20 cellular contexts compared by ENCODE assay signal in the genomic region with DNA sequence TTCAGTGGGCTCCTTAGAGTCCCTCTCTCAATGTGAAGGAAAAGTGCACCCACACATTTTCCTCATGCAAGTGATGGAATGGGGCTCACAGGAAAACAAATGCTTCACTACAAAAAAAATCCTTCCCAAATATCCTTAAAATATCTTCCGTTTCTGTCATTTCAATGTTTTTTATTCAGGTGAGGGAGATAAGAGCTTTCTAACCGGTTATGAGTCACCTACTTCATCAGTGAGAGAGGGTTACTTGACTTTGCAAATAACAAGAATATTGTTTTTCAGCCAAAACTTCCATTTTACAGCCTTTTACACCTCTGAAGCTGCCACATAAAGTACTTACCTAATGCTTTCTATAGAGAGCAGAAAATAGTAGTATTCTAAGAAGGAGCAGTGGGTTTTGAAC.
"Had no signal": no experiment of that assay in that cellular context is flagged by ENCODE, and none has a peak within 500 bp of the region (broad histone marks: within the 10 kb centered on the region; RNA-seq: fewer than 3 reads in every experiment).

No MANE protein-coding gene starts in this region.

- H3K27ac ChIP-seq: esophagus squamous epithelium, hepatocyte, neural progenitor cell, ovary, psoas muscle, right lobe of liver, stomach had no signal

- H3K27me3 ChIP-seq: esophagus squamous epithelium, hepatocyte, neural progenitor cell, ovary, right lobe of liver, stomach had no signal

- H2AFZ ChIP-seq: hepatocyte, neural progenitor cell had no signal

- H3K9ac ChIP-seq: neural progenitor cell had no signal

- DNase-seq: activated CD4-positive, alpha-beta T cell treated with anti-CD3 and anti-CD28 coated beads for 36 hours; activated CD4-positive, alpha-beta T cell treated with anti-CD3 and anti-CD28 coated beads, Interleukin-2, amount 50 U/mL, for 48 hours; activated gamma-delta T cell treated with Interleukin-2 at 50 U/mL for 16 hours; activated T-cell treated with anti-CD3 and anti-CD28 coated beads for 4 hours; effector CD8-positive, alpha-beta T cell; esophagus squamous epithelium; islet precursor cell; mucosa of descending colon; naive B cell; ovary; psoas muscle; right lobe of liver; small intestine; stimulated activated CD4-positive, alpha-beta T cell treated with anti-CD3 and anti-CD28 coated beads, Interleukin-15, amount 100 ng/mL, for 24 hours; stimulated activated CD4-positive, alpha-beta T cell treated with anti-CD3 and anti-CD28 coated beads, Interleukin-2, amount 100 ng/mL, for 48 hours; stomach; trophoblast cell had no signal

- H3K79me2 ChIP-seq: hepatocyte had no signal

- ATAC-seq: activated CD4-positive, alpha-beta T cell treated with anti-CD3 and anti-CD28 coated beads for 36 hours; mucosa of descending colon; psoas muscle; right lobe of liver had no signal

- H3K4me2 ChIP-seq: hepatocyte, neural progenitor cell had no signal

- H3K9me3 ChIP-seq: esophagus squamous epithelium, mucosa of descending colon, ovary, psoas muscle, right lobe of liver, stomach had no signal

- H3K4me1 ChIP-seq: neural progenitor cell, psoas muscle, right lobe of liver, stomach had no signal

- FAIRE-seq: small intestine, TTC549 had no signal

- H3K4me3 ChIP-seq: esophagus squamous epithelium, hepatocyte, mucosa of descending colon, neural progenitor cell, ovary, psoas muscle, right lobe of liver, stomach had no signal

- H3K36me3 ChIP-seq: esophagus squamous epithelium, neural progenitor cell, ovary, right lobe of liver, stomach had no signal
